ENCODE assay signal across 12 cellular contexts in the genomic region with DNA sequence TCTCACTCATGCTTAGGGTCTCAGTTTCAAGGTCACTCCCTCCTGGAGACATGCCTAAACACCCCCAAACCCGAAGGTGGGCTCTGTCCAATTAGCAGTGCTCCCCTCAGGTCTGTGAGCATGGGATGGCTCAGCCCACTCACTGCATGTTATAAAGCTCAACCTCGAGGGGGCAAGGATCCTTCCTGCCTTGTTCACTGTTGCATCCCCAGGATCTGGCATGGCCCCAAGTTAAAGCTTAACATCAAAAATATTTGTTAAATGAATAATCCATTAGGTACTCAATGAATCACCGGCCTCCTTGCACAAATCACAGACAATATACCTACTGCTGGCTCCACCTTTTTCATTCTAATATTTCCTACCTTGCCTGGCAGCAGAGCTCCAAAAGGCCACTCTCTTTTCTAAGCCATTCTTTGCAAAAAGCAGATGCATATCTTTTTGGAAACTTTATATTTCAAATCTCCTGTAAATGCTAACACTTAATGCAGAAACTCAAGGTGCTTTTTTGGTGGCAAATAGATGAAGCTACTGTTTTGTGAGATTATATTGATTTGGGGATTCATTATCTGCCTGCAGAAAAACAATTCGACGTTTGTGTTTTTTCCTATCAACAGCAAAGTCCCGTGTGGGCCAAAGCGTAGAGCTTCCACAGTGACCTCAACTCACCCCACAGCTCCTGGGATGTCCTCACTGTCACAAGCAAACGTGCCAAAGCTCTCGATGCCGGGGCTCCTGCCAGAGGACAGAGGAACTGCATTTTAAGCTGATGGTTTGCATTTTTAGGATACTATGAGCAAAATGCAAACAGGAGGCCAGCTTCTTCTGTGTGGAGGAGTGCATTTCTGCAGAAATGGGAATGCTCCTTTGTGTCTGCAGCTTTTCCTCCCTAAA. TPM values are rescaled to one million over a fixed set of nuclear protein-coding genes. Genes with fewer than 3 reads are reported as not detected.
DNase-seq lines count a peak whose midpoint lies in the region; ATAC-seq, FAIRE-seq and TF ChIP-seq lines count a peak whose summit lies in the region.
"Had no signal": no experiment of that assay in that cellular context is flagged by ENCODE, and none has a peak within 500 bp of the region (broad histone marks: within the 10 kb centered on the region; RNA-seq: fewer than 3 reads in every experiment).

No MANE protein-coding gene starts in this region.

- TF ChIP-seq POLR2A in K562 (conservative IDR thresholded peaks at IDR 0.05) (no peak), vagina (IDR thresholded peaks at IDR 0.05) (no peak)

- H3K27ac ChIP-seq in K562 (ENCODE audit: extremely low read depth, low read depth, low read length), result no peak overlapping the region
- H3K27ac ChIP-seq in vagina, result no peak overlapping the region
- H3K27ac ChIP-seq: esophagus squamous epithelium had no signal

- H3K27me3 ChIP-seq in K562 (ENCODE audit: control insufficient read depth in 2 of 2, insufficient read depth in 2 of 2, low read length in 2 of 2), result 0 out of 5 replicates have a peak, but pooled peaks cover 0 to 5% of the 10 kb centered on the region in 2 experiments
- no peaks in the 10 kb centered on the region for H3K27me3 ChIP-seq in vagina
- H3K27me3 ChIP-seq: esophagus squamous epithelium had no signal

- intact Hi-C loops in K562 (cut with micrococcal nuclease) (loop anchor here (5.0 kb wide), 1 partner anchor 34 kb away; the partner anchor contains the start of gene PCOLCE2), vagina (cut with DNase I) (no loop called here)

- TF ChIP-seq EP300 in K562 (IDR thresholded peaks at IDR 0.05; ENCODE audit: low read length), result no peak

- H3K4me3 ChIP-seq in K562, result no peak overlapping the region
- H3K4me3 ChIP-seq in vagina, result no peak overlapping the region
- H3K4me3 ChIP-seq: esophagus squamous epithelium, HAP-1 had no signal

- TF ChIP-seq CTCF in K562 (IDR thresholded peaks at IDR 0.05 in 2 of 3, conservative IDR thresholded peaks at IDR 0.05 in 1 of 3; ENCODE audit: insufficient read depth in 2 of 3, low read depth in 1 of 3, low read length in 3 of 3) (no peak), vagina (IDR thresholded peaks at IDR 0.05) (no peak)

- in situ Hi-C loops in K562 (cut with MboI), result no loop called here

- ATAC-seq in K562, result no peak
- ATAC-seq in GM21381 (IDR thresholded peaks at IDR 0.05; ENCODE audit: unreplicated experiment), result no peak
- no peak for ATAC-seq in HG02588 (IDR thresholded peaks at IDR 0.05; ENCODE audit: unreplicated experiment)
- ATAC-seq: CD8-positive, alpha-beta T cell had no signal

- CTCF ChIA-PET in K562 (lab: Yijun Ruan, JAX; ENCODE audit: low intra/inter-chr PET ratio), result no interaction called here

- 7% methylated on average over 10 of the region's 10 CpGs for WGBS in K562 (ENCODE audit: insufficient coverage, low coverage, missing lambda C conversion rate)

- H2AFZ ChIP-seq in K562 (ENCODE audit: low read depth, low read length), result no peak overlapping the region

- H3K36me3 ChIP-seq in K562 (ENCODE audit: control insufficient read depth, insufficient read depth, low read length) (no peaks in the 10 kb centered on the region), vagina (no peaks in the 10 kb centered on the region)
- H3K36me3 ChIP-seq: esophagus squamous epithelium, HAP-1 had no signal

- no peaks in the 10 kb centered on the region for H3K79me2 ChIP-seq in K562 (ENCODE audit: control insufficient read depth, insufficient read depth, low read length)

- no peaks in the 10 kb centered on the region; a peak in 4 of 5 replicates for H3K4me1 ChIP-seq in K562 (replicated peaks in 1 of 2; ENCODE audit: control insufficient read depth in 2 of 2, insufficient read depth in 2 of 2, low read length in 2 of 2)
- peaks cover 5% of the 10 kb centered on the region for H3K4me1 ChIP-seq in vagina
- H3K4me1 ChIP-seq: HAP-1 had no signal

- no peak for FAIRE-seq in K562 (lab: Jason Lieb, UNC)
- FAIRE-seq: GM18507 had no signal

- H4K20me1 ChIP-seq in K562 (replicated peaks; ENCODE audit: control insufficient read depth, insufficient read depth, low read length), result no peaks in the 10 kb centered on the region; the same call in 1 of the 2 replicates

- no TSS peak for BruUV-seq in K562 (replicated peaks; lab: Mats Ljungman, UMichigan)

- peak; percentile 61 for DNase-seq in COR-L47 (lab: John Stamatoyannopoulos, UW)
- DNase-seq in HS-5 (ENCODE audit: low read depth), result peak; percentile 76
- no peak for DNase-seq in K562 (ENCODE audit: extremely low read depth in 1 of 4, low spot score in 3 of 4)
- DNase-seq in left kidney (ENCODE audit: low read depth, low spot score), result peak; percentile 70
- DNase-seq in vagina (ENCODE audit: extremely low spot score in 2 of 2), result no peak
- DNase-seq in T-helper 1 cell, result no peak
- DNase-seq: CD8-positive, alpha-beta T cell; esophagus squamous epithelium had no signal

- H3K4me2 ChIP-seq in K562 (ENCODE audit: insufficient read depth, low read length), result no peak overlapping the region

- no peak overlapping the region for H3K9ac ChIP-seq in K562 (ENCODE audit: insufficient read depth in 1 of 2, low read depth in 2 of 2, low read length in 2 of 2)

- H3K9me3 ChIP-seq in K562 (replicated peaks; ENCODE audit: control insufficient read depth, insufficient read depth, low read depth, low read length) (no peaks in the 10 kb centered on the region), vagina (no peaks in the 10 kb centered on the region)
- H3K9me3 ChIP-seq: esophagus squamous epithelium, HAP-1 had no signal

- H3K9me1 ChIP-seq in K562 (ENCODE audit: control insufficient read depth, insufficient read depth, low read length), result no peaks in the 10 kb centered on the region

- no peak for TF ChIP-seq RAD21 in K562 (CRISPR knock-in tag; conservative IDR thresholded peaks at IDR 0.05 in 1 of 2, IDR thresholded peaks at IDR 0.05 in 1 of 2)

- POLR2A ChIA-PET in K562 (lab: Yijun Ruan, JAX), result interaction anchor here (0.8 to 1.7 kb wide), 6 partner anchors 10 to 39 kb away, joined by 3 to 5 read pairs (median 3); no protein-coding TSS in a partner anchor

TF ChIP-seq in K562, 482 proteins besides CTCF, POLR2A, EP300 and RAD21:
- TF ChIP-seq NFIC (IDR thresholded peaks at IDR 0.05) (peak; percentile 18; the same call in 1 of the 2 replicates), TCFL5 (CRISPR knock-in tag; conservative IDR thresholded peaks at IDR 0.05) (no peak)

RNA-seq across cellular contexts. Expression of gene PCOLCE2, which starts 35.4 kb away (rescaled TPM):
- 4.6 and 8.1 TPM in 2 replicates for total RNA-seq in K562 (2011; cell fraction: chromatin; rRNA removed; ENCODE audit: low replicate concordance)
- total RNA-seq in K562 (2011; cell fraction: nucleolus; rRNA removed), result 3.2 and 3.3 TPM in 2 replicates
- total RNA-seq in K562 (2011; cell fraction: nucleoplasm; rRNA removed), result 6.0 and 6.3 TPM in 2 replicates
- total RNA-seq in K562 (2014; rRNA removed) (0.73 and 0.86 TPM in 2 replicates), K562 (2014; rRNA removed; fragmentation: Illumina TruSeq; extraction: Trizol) (0.65 and 0.83 TPM in 2 replicates), K562 (2015; rRNA removed; fragmentation: Illumina TruSeq; extraction: Trizol) (0.40 and 0.49 TPM in 2 replicates), K562 (2021) (0.49 and 1.0 TPM in 2 replicates), vagina (136 TPM)
- polyA plus RNA-seq in K562 (2011; rRNA removed) (1.1 and 1.2 TPM in 2 replicates), K562 (2014; fragmentation: Illumina TruSeq; extraction: Trizol) (0.64 and 0.72 TPM in 2 replicates), K562 (2014; fragmentation: Nextera tagmentation; extraction: Ambion mirVana) (under 1 TPM; 0.18 to 0.39 TPM), K562 (2014; rRNA removed) (0.59 and 1.2 TPM in 2 replicates)
- 0.58 and 0.73 TPM in 2 replicates for polyA plus RNA-seq in K562 (2011; cell fraction: cytosol; rRNA removed)
- 0.76 and 0.98 TPM in 2 replicates for polyA plus RNA-seq in K562 (2011; cell fraction: nucleus; rRNA removed)
- 0.18 and 0.29 TPM in 2 replicates for polyA plus RNA-seq in K562 (2012)
- 0.91 and 1.2 TPM in 2 replicates for polyA minus RNA-seq in K562 (2011; rRNA and poly(A)+ RNA removed)
- not detected in 2 replicates for polyA minus RNA-seq in K562 (2011; cell fraction: cytosol; rRNA and poly(A)+ RNA removed)
- 0.33 and 1.3 TPM in 2 replicates for polyA minus RNA-seq in K562 (2011; cell fraction: nucleus; rRNA and poly(A)+ RNA removed)
- total RNA-seq: CD8-positive, alpha-beta T cell had no signal

Comparison
In these comparisons a context has a peak if more than half of its experiments do, and no peak if none do; other contexts are left out.
1. DNase-seq: peak in COR-L47 (single experiment), HS-5 (single experiment) and left kidney (single experiment); none in K562 (0 of 4), vagina (0 of 2) and T-helper 1 cell (0 of 5).
2. RNA of gene PCOLCE2, which starts 35.4 kb away (total RNA-seq): 136 TPM in vagina (single experiment); 0.40 to 8.1 TPM in K562; every median in the first group is over 10 times any median in the second.